Comparison of ENCODE assay signal across 10 cellular contexts in the genomic region with DNA sequence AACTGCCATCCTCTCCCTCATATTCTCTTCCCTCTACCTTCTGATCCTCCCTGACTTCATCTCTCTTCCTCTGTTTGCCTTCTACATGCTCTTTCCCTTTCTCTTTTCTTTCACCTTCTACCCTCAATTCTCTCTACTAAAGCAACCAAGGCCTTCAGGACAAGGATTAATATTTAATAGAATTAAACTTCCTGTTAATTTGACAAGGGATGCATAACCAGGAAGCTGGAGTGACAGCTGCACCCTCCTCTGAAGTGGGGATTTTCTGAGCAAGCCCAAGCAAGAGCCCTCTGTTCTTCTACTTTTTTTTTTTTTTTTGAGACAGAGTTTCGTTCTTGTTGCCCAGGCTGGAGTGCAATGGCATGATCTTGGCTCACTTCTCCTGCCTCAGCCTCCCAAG.
DNase-seq lines count a peak whose midpoint lies in the region; ATAC-seq, FAIRE-seq and TF ChIP-seq lines count a peak whose summit lies in the region.
"Had no signal": no experiment of that assay in that cellular context is flagged by ENCODE, and none has a peak within 500 bp of the region (broad histone marks: within the 10 kb centered on the region; RNA-seq: fewer than 3 reads in every experiment).

No MANE protein-coding gene starts in this region.

- no peak overlapping the region for H2BK120ac ChIP-seq in H1 (replicated peaks; ENCODE audit: low read depth, low read length)

- TF ChIP-seq POLR2A in H1 (IDR thresholded peaks at IDR 0.05; ENCODE audit: control extremely low read depth in 1 of 2, low read depth in 2 of 2, low read length in 2 of 2) (no peak), suprapubic skin (IDR thresholded peaks at IDR 0.05) (no peak)

- H3K79me2 ChIP-seq in H1 (ENCODE audit: control insufficient read depth in 1 of 2, insufficient read depth in 2 of 2, low read length in 2 of 2), result no peaks in the 10 kb centered on the region

- peaks cover 76% of the 10 kb centered on the region for H3K4me1 Mint-ChIP-seq in activated T-cell treated with anti-CD3 and anti-CD28 coated beads, Interleukin-2, amount 50 U/mL, for 4 hours (ENCODE audit: low read depth)

- H3K36me3 ChIP-seq in H1 (ENCODE audit: control insufficient read depth in 2 of 4, insufficient read depth in 4 of 4, low read length in 3 of 4), result no peaks in the 10 kb centered on the region
- H3K36me3 ChIP-seq in suprapubic skin, result no peaks in the 10 kb centered on the region
- H3K36me3 ChIP-seq: SJSA1 had no signal

- no peak overlapping the region for H4K5ac ChIP-seq in H1 (ENCODE audit: insufficient read length, low read depth, low read length)

- H3K23ac ChIP-seq in H1 (ENCODE audit: insufficient read length), result no peak overlapping the region

- H3K4me3 Mint-ChIP-seq in activated T-cell treated with anti-CD3 and anti-CD28 coated beads, Interleukin-2, amount 50 U/mL, for 4 hours, result peak overlapping the region; percentile 44

- POLR2A ChIA-PET in H1 (lab: Charles Lee; ENCODE audit: partially characterized antibody), result no interaction called here

- H2BK5ac ChIP-seq in H1 (ENCODE audit: low read depth, low read length), result no peak overlapping the region

- TF ChIP-seq CTCF in H1 (IDR thresholded peaks at IDR 0.05; ENCODE audit: control extremely low read depth in 1 of 3, insufficient read depth in 1 of 3, low read depth in 1 of 3, low read length in 3 of 3) (no peak), suprapubic skin (IDR thresholded peaks at IDR 0.05) (no peak)

- no peak overlapping the region for H3K9ac ChIP-seq in H1 (replicated peaks in 1 of 4; ENCODE audit: extremely low read depth in 1 of 4, low read depth in 3 of 4, low read length in 3 of 4)

- no peaks in the 10 kb centered on the region for H3K27me3 Mint-ChIP-seq in activated T-cell treated with anti-CD3 and anti-CD28 coated beads, Interleukin-2, amount 50 U/mL, for 4 hours (ENCODE audit: low read depth)

- no peaks in the 10 kb centered on the region for H3K9me3 Mint-ChIP-seq in activated T-cell treated with anti-CD3 and anti-CD28 coated beads, Interleukin-2, amount 50 U/mL, for 4 hours

- H3K9me3 ChIP-seq in H1 (ENCODE audit: insufficient read depth in 2 of 2, low read depth in 1 of 2, low read length in 1 of 2) (no peaks in the 10 kb centered on the region), suprapubic skin (no peaks in the 10 kb centered on the region)
- H3K9me3 ChIP-seq: SJSA1 had no signal

- no peak overlapping the region for H2BK20ac ChIP-seq in H1 (ENCODE audit: low read length)

- TF ChIP-seq EP300 in H1 (IDR thresholded peaks at IDR 0.05; ENCODE audit: borderline replicate concordance in 1 of 2, low read depth in 2 of 2, low read length in 2 of 2) (no peak), suprapubic skin (IDR thresholded peaks at IDR 0.05) (no peak)

- H3K14ac ChIP-seq in H1 (ENCODE audit: insufficient read length), result no peak overlapping the region

- H2BK15ac ChIP-seq in H1 (ENCODE audit: low read length), result no peak overlapping the region

- no peaks in the 10 kb centered on the region for H3K36me3 Mint-ChIP-seq in activated T-cell treated with anti-CD3 and anti-CD28 coated beads, Interleukin-2, amount 50 U/mL, for 4 hours (ENCODE audit: insufficient read depth)

- H3K27me3 ChIP-seq in H1 (replicated peaks in 1 of 4; ENCODE audit: control insufficient read depth in 3 of 4, extremely low read depth in 1 of 4, insufficient read depth in 3 of 4, low read length in 3 of 4) (no peaks in the 10 kb centered on the region), suprapubic skin (no peaks in the 10 kb centered on the region)
- H3K27me3 ChIP-seq: SJSA1 had no signal

- H3K23me2 ChIP-seq in H1 (ENCODE audit: low read depth, low read length), result no peaks in the 10 kb centered on the region

- in situ Hi-C loops in KBM-7 (cut with MboI; ENCODE audit: low pct_unique_long_range_greater_than_20kb, low sequenced_read_pairs), result no loop called here

- no peak overlapping the region for H3K56ac ChIP-seq in H1 (replicated peaks; ENCODE audit: insufficient read length, low read depth, low read length)

- no peak for FAIRE-seq in H1 (lab: Jason Lieb, UNC)

- H3K4me3 ChIP-seq in H1 (ENCODE audit: extremely low read depth in 1 of 4, insufficient read depth in 2 of 4, low read depth in 3 of 4, low read length in 4 of 4) (no peak overlapping the region), suprapubic skin (no peak overlapping the region)
- H3K4me3 ChIP-seq: SJSA1 had no signal

- no peak overlapping the region for H3K27ac ChIP-seq in H1 (ENCODE audit: low read depth, low read length)
- H3K27ac ChIP-seq in suprapubic skin, result peak overlapping the region; percentile 92
- H3K27ac ChIP-seq: SJSA1 had no signal

- no peak overlapping the region for H3K18ac ChIP-seq in H1 (ENCODE audit: extremely low read depth, low read length)

- no peak for TF ChIP-seq RAD21 in H1 (IDR thresholded peaks at IDR 0.05 in 1 of 2, conservative IDR thresholded peaks at IDR 0.05 in 1 of 2; ENCODE audit: low read depth in 2 of 2, low read length in 2 of 2)

- H2AK5ac ChIP-seq in H1 (ENCODE audit: low read depth, low read length), result no peak overlapping the region

- H3K4me2 ChIP-seq in H1 (ENCODE audit: insufficient read depth in 1 of 2, low read depth in 2 of 2, low read length in 2 of 2), result no peak overlapping the region

- CTCF ChIA-PET in H1 (lab: Charles Lee; ENCODE audit: partially characterized antibody), result interaction anchor here (0.6 kb wide), 1 partner anchor 29 kb away, joined by 3 read pairs; no protein-coding TSS in a partner anchor

- no peak overlapping the region for H4K91ac ChIP-seq in H1 (replicated peaks; ENCODE audit: insufficient read length, low read length)

- no peak for ATAC-seq in activated T-cell treated with anti-CD3 and anti-CD28 coated beads, Interleukin-2, amount 50 U/mL, for 4 hours

- no peak overlapping the region for H3K4ac ChIP-seq in H1 (replicated peaks; ENCODE audit: insufficient read length, low read depth, low read length)

- no peak overlapping the region for H2BK12ac ChIP-seq in H1 (ENCODE audit: low read depth, low read length)

- H3K79me1 ChIP-seq in H1 (ENCODE audit: low read depth, low read length), result no peaks in the 10 kb centered on the region

- H2AFZ ChIP-seq in H1 (ENCODE audit: low read length), result peak overlapping the region; percentile 81

- no peak overlapping the region for H4K8ac ChIP-seq in H1 (ENCODE audit: extremely low read depth, insufficient read depth, low read length)

- DNase-seq in activated T-cell treated with anti-CD3 and anti-CD28 coated beads, Interleukin-2, amount 50 U/mL, for 4 hours, result no peak
- no peak for DNase-seq in activated T-cell treated with anti-CD3 and anti-CD28 coated beads, Interleukin-2, amount 50 U/mL, for 1 hour
- DNase-seq in KBM-7 (peak; percentile 32), H1 (ENCODE audit: low read depth in 1 of 2, low spot score in 2 of 2) (no peak), suprapubic skin (ENCODE audit: low spot score in 2 of 2) (no peak), occipital lobe (lab: John Stamatoyannopoulos, UW) (no peak), NCI-H774 (lab: John Stamatoyannopoulos, UW) (no peak), SW480 (ENCODE audit: low spot score) (no peak)
- DNase-seq: glutamatergic neuron had no signal

- H3K4me1 ChIP-seq in H1 (replicated peaks in 1 of 4; ENCODE audit: control insufficient read depth in 3 of 4, insufficient read depth in 4 of 4, low read length in 3 of 4) (peaks cover 0 to 4% (median under 1%) of the 10 kb centered on the region in 4 experiments; a peak in 3 of 7 replicates), suprapubic skin (peaks cover 89% of the 10 kb centered on the region)

- H4K20me1 ChIP-seq in H1 (replicated peaks in 1 of 2; ENCODE audit: control insufficient read depth in 1 of 2, insufficient read depth in 2 of 2, low read length in 2 of 2), result no peaks in the 10 kb centered on the region

- WGBS in H1 (ENCODE audit: extremely low coverage in 1 of 2, insufficient coverage in 1 of 2, insufficient read length in 1 of 2, insufficient replicate concordance in 2 of 2, low coverage in 1 of 2, low lambda C conversion rate in 2 of 2, missing lambda C conversion rate in 1 of 2), 2 experiments, result no CpG with 5 or more reads among the region's 1 CpG
- WGBS in suprapubic skin, result 55% methylated on average over 1 of the region's 1 CpG

TF ChIP-seq in H1, 55 proteins besides CTCF, POLR2A, EP300 and RAD21:
- TF ChIP-seq CTBP2 (IDR thresholded peaks at IDR 0.05; ENCODE audit: borderline replicate concordance, insufficient read depth, insufficient read length, low read length) (no peak), CREB1 (IDR thresholded peaks at IDR 0.05) (no peak), MAFK (IDR thresholded peaks at IDR 0.05; ENCODE audit: low read depth, low read length) (no peak)
